In genomic region chr19:15850385-15850784, GRCh38 we compare ENCODE assay signal across 42 cellular contexts. TPM values are rescaled to one million over a fixed set of nuclear protein-coding genes. Genes with fewer than 3 reads are reported as not detected.
"Had no signal": no experiment of that assay in that cellular context is flagged by ENCODE, and none has a peak within 500 bp of the region (broad histone marks: within the 10 kb centered on the region; RNA-seq: fewer than 3 reads in every experiment).

No MANE protein-coding gene starts in this region.

- H3K36me3 Mint-ChIP-seq: activated naive CD4-positive, alpha-beta T cell treated with anti-CD3 and anti-CD28 coated beads, Interleukin-2, amount 50 U/mL, for 24 hours; activated naive CD4-positive, alpha-beta T cell treated with anti-CD3 and anti-CD28 coated beads, Interleukin-2, amount 50 U/mL, for 72 hours; activated naive CD8-positive, alpha-beta T cell; activated naive CD8-positive, alpha-beta T cell treated with anti-CD3 and anti-CD28 coated beads for 36 hours; activated naive CD8-positive, alpha-beta T cell treated with anti-CD3 and anti-CD28 coated beads, Interleukin-2, amount 10 ng/mL, durations not matched to agents 7 days and 5 days; brain had no signal

- H3K4me1 Mint-ChIP-seq: activated naive CD8-positive, alpha-beta T cell treated with anti-CD3 and anti-CD28 coated beads, Interleukin-2, amount 50 U/mL, for 24 hours; brain had no signal

- DNase-seq: activated effector memory CD4-positive, alpha-beta T cell treated with Interleukin-2 at 50 U/mL for 16 hours; activated gamma-delta T cell; activated gamma-delta T cell treated with Interleukin-2 at 50 U/mL for 16 hours; activated naive CD4-positive, alpha-beta T cell; activated naive CD4-positive, alpha-beta T cell treated with anti-CD3 and anti-CD28 coated beads for 36 hours; activated naive CD4-positive, alpha-beta T cell treated with anti-CD3 and anti-CD28 coated beads, Interleukin-2, amount 50 U/mL, for 16 hours; activated naive CD4-positive, alpha-beta T cell treated with Interleukin-2 at 50 U/mL for 16 hours; activated naive CD8-positive, alpha-beta T cell treated with anti-CD3 and anti-CD28 coated beads for 36 hours; activated naive CD8-positive, alpha-beta T cell treated with anti-CD3 and anti-CD28 coated beads, Interleukin-2, amount 10 ng/mL, durations not matched to agents 7 days and 5 days; activated naive CD8-positive, alpha-beta T cell treated with anti-CD3 and anti-CD28 coated beads, Interleukin-2, amount 50 U/mL, for 24 hours; activated T-cell treated with anti-CD3 and anti-CD28 coated beads, Interleukin-2, amount 50 U/mL, for 1 hour; activated T-cell treated with anti-CD3 and anti-CD28 coated beads, Interleukin-2, amount 50 U/mL, for 24 hours; activated T-cell treated with anti-CD3 and anti-CD28 coated beads, Interleukin-2, amount 50 U/mL, for 4 hours; activated T-cell treated with anti-CD3 and anti-CD28 coated beads, Interleukin-2, amount 50 U/mL, for 48 hours; activated T-cell treated with anti-CD3 and anti-CD28 coated beads, Interleukin-2, amount 50 U/mL, for 72 hours; adrenal gland; amniotic stem cell; amygdala; anterior cingulate cortex; aorta; body of pancreas; brain microvascular endothelial cell; caudate nucleus; central memory CD4-positive, alpha-beta T cell; cerebellar nuclear complex had no signal

- H3K4me3 ChIP-seq: adrenal gland, ascending aorta, body of pancreas, breast epithelium, cardiac muscle cell had no signal

- H3K27me3 ChIP-seq: adrenal gland, ascending aorta, body of pancreas, brain microvascular endothelial cell, breast epithelium, cardiac muscle cell had no signal

- H3K4me1 ChIP-seq: adrenal gland, ascending aorta, body of pancreas, breast epithelium had no signal

- H3K27ac ChIP-seq: adrenal gland, ascending aorta, body of pancreas, brain microvascular endothelial cell, breast epithelium, cardiac muscle cell had no signal

- H3K9me3 ChIP-seq: adrenal gland, ascending aorta, body of pancreas had no signal

- H3K4me3 Mint-ChIP-seq: activated naive CD4-positive, alpha-beta T cell treated with anti-CD3 and anti-CD28 coated beads for 36 hours; activated naive CD4-positive, alpha-beta T cell treated with anti-CD3 and anti-CD28 coated beads, Interleukin-2, amount 50 U/mL, for 24 hours; activated naive CD8-positive, alpha-beta T cell; activated naive CD8-positive, alpha-beta T cell treated with anti-CD3 and anti-CD28 coated beads for 36 hours; activated naive CD8-positive, alpha-beta T cell treated with anti-CD3 and anti-CD28 coated beads, Interleukin-2, amount 10 ng/mL, durations not matched to agents 7 days and 5 days; activated naive CD8-positive, alpha-beta T cell treated with anti-CD3 and anti-CD28 coated beads, Interleukin-2, amount 50 U/mL, for 24 hours; activated T-cell treated with anti-CD3 and anti-CD28 coated beads, Interleukin-2, amount 50 U/mL, for 24 hours; activated T-cell treated with anti-CD3 and anti-CD28 coated beads, Interleukin-2, amount 50 U/mL, for 4 hours; activated T-cell treated with anti-CD3 and anti-CD28 coated beads, Interleukin-2, amount 50 U/mL, for 72 hours; activated T-helper 1 cell treated with anti-CD3 and anti-CD28 coated beads, Interleukin-12 subunit alpha, Interleukin-12 subunit beta, Interleukin-2, Interleukin-4 antibody, amounts not matched to agents 30 ng/mL and 10 ng/mL and 1 ng/mL, durations not matched to agents 14 hours and 24 hours and 36 hours; activated T-helper 17 cell treated with anti-CD3 and anti-CD28 coated beads, Interleukin-2, amount 50 U/mL, for 72 hours; brain; central memory CD8-positive, alpha-beta T cell had no signal

- H3K27me3 Mint-ChIP-seq: activated naive CD4-positive, alpha-beta T cell treated with anti-CD3 and anti-CD28 coated beads, Interleukin-2, amount 50 U/mL, for 24 hours; activated naive CD8-positive, alpha-beta T cell; activated naive CD8-positive, alpha-beta T cell treated with anti-CD3 and anti-CD28 coated beads for 36 hours; activated naive CD8-positive, alpha-beta T cell treated with anti-CD3 and anti-CD28 coated beads, Interleukin-2, amount 50 U/mL, for 24 hours; activated T-cell treated with anti-CD3 and anti-CD28 coated beads, Interleukin-2, amount 50 U/mL, for 24 hours; activated T-helper 17 cell treated with anti-CD3 and anti-CD28 coated beads, Interleukin-2, amount 50 U/mL, for 72 hours had no signal

- H3K9me3 Mint-ChIP-seq: activated naive CD4-positive, alpha-beta T cell treated with anti-CD3 and anti-CD28 coated beads for 36 hours; activated naive CD4-positive, alpha-beta T cell treated with anti-CD3 and anti-CD28 coated beads, Interleukin-2, amount 50 U/mL, for 24 hours; activated naive CD4-positive, alpha-beta T cell treated with anti-CD3 and anti-CD28 coated beads, Interleukin-2, amount 50 U/mL, for 72 hours; activated naive CD8-positive, alpha-beta T cell treated with anti-CD3 and anti-CD28 coated beads for 36 hours; activated naive CD8-positive, alpha-beta T cell treated with anti-CD3 and anti-CD28 coated beads, Interleukin-2, amount 10 ng/mL, durations not matched to agents 7 days and 5 days; activated naive CD8-positive, alpha-beta T cell treated with anti-CD3 and anti-CD28 coated beads, Interleukin-2, amount 50 U/mL, for 24 hours; activated T-cell treated with anti-CD3 and anti-CD28 coated beads, Interleukin-2, amount 50 U/mL, for 24 hours; activated T-cell treated with anti-CD3 and anti-CD28 coated beads, Interleukin-2, amount 50 U/mL, for 4 hours; activated T-cell treated with anti-CD3 and anti-CD28 coated beads, Interleukin-2, amount 50 U/mL, for 72 hours; activated T-helper 1 cell treated with anti-CD3 and anti-CD28 coated beads, Interleukin-12 subunit alpha, Interleukin-12 subunit beta, Interleukin-2, Interleukin-4 antibody, amounts not matched to agents 30 ng/mL and 10 ng/mL and 1 ng/mL, durations not matched to agents 14 hours and 24 hours and 36 hours; activated T-helper 17 cell treated with anti-CD3 and anti-CD28 coated beads, Interleukin-2, amount 50 U/mL, for 72 hours; activated T-helper 2 cell treated with anti-CD3 and anti-CD28 coated beads, Interferon-gamma antibody, Interleukin-2, Interleukin-4, amounts not matched to agents 10 μg/mL and 5 μg/mL and 100 μg/mL, durations not matched to agents 14 hours and 24 hours and 36 hours; central memory CD8-positive, alpha-beta T cell had no signal

- H3K27ac Mint-ChIP-seq: activated naive CD4-positive, alpha-beta T cell treated with anti-CD3 and anti-CD28 coated beads for 36 hours; activated naive CD4-positive, alpha-beta T cell treated with anti-CD3 and anti-CD28 coated beads, Interleukin-2, amount 50 U/mL, for 24 hours; activated naive CD4-positive, alpha-beta T cell treated with anti-CD3 and anti-CD28 coated beads, Interleukin-2, amount 50 U/mL, for 72 hours; activated naive CD8-positive, alpha-beta T cell; activated naive CD8-positive, alpha-beta T cell treated with anti-CD3 and anti-CD28 coated beads for 36 hours; activated naive CD8-positive, alpha-beta T cell treated with anti-CD3 and anti-CD28 coated beads, Interleukin-2, amount 10 ng/mL, durations not matched to agents 7 days and 5 days; activated naive CD8-positive, alpha-beta T cell treated with anti-CD3 and anti-CD28 coated beads, Interleukin-2, amount 50 U/mL, for 24 hours; activated T-cell treated with anti-CD3 and anti-CD28 coated beads, Interleukin-2, amount 50 U/mL, for 24 hours; activated T-cell treated with anti-CD3 and anti-CD28 coated beads, Interleukin-2, amount 50 U/mL, for 72 hours; activated T-helper 1 cell treated with anti-CD3 and anti-CD28 coated beads, Interleukin-12 subunit alpha, Interleukin-12 subunit beta, Interleukin-2, Interleukin-4 antibody, amounts not matched to agents 30 ng/mL and 10 ng/mL and 1 ng/mL, durations not matched to agents 14 hours and 24 hours and 36 hours; activated T-helper 17 cell treated with anti-CD3 and anti-CD28 coated beads, Interleukin-2, amount 50 U/mL, for 72 hours; activated T-helper 2 cell treated with anti-CD3 and anti-CD28 coated beads, Interferon-gamma antibody, Interleukin-2, Interleukin-4, amounts not matched to agents 10 μg/mL and 5 μg/mL and 100 μg/mL, durations not matched to agents 14 hours and 24 hours and 36 hours; brain had no signal

- H3K36me3 ChIP-seq: adrenal gland, ascending aorta, brain microvascular endothelial cell, breast epithelium, cardiac muscle cell had no signal

- FAIRE-seq: astrocyte, bronchial epithelial cell had no signal

- ATAC-seq: activated naive CD4-positive, alpha-beta T cell treated with anti-CD3 and anti-CD28 coated beads, Interleukin-2, amount 50 U/mL, for 72 hours; activated naive CD8-positive, alpha-beta T cell treated with anti-CD3 and anti-CD28 coated beads, Interleukin-2, amount 50 U/mL, for 24 hours; activated T-cell treated with anti-CD3 and anti-CD28 coated beads, Interleukin-2, amount 50 U/mL, for 4 hours; activated T-cell treated with anti-CD3 and anti-CD28 coated beads, Interleukin-2, amount 50 U/mL, for 72 hours; activated T-helper 17 cell treated with anti-CD3 and anti-CD28 coated beads, Interleukin-2, amount 50 U/mL, for 72 hours; body of pancreas had no signal

RNA-seq across cellular contexts. Expression of gene OR10H1, which starts 34.9 kb away (rescaled TPM):
- total RNA-seq: activated naive CD4-positive, alpha-beta T cell treated with anti-CD3 and anti-CD28 coated beads for 36 hours; activated naive CD8-positive, alpha-beta T cell treated with anti-CD3 and anti-CD28 coated beads for 36 hours; activated naive CD8-positive, alpha-beta T cell treated with anti-CD3 and anti-CD28 coated beads, Interleukin-2, amount 10 ng/mL, durations not matched to agents 7 days and 5 days; activated T-helper 1 cell treated with anti-CD3 and anti-CD28 coated beads, Interleukin-12 subunit alpha, Interleukin-12 subunit beta, Interleukin-2, Interleukin-4 antibody, amounts not matched to agents 30 ng/mL and 10 ng/mL and 1 ng/mL, durations not matched to agents 14 hours and 24 hours and 36 hours; activated T-helper 17 cell treated with anti-CD3 and anti-CD28 coated beads, Interleukin-2, amount 50 U/mL, for 72 hours; activated T-helper 2 cell treated with anti-CD3 and anti-CD28 coated beads, Interferon-gamma antibody, Interleukin-2, Interleukin-4, amounts not matched to agents 10 μg/mL and 5 μg/mL and 100 μg/mL, durations not matched to agents 14 hours and 24 hours and 36 hours; adrenal gland; ascending aorta; astrocyte; body of pancreas; breast epithelium; bronchial epithelial cell; cardiac muscle cell; cardiac septum; cerebellum; chondrocyte had no signal
- polyA plus RNA-seq: adipose tissue, adrenal gland, aorta, cardiac muscle cell had no signal

RNA-seq across cellular contexts. Expression of gene CYP4F2, which starts 47.5 kb away (rescaled TPM):
- total RNA-seq: activated T-cell treated with anti-CD3 and anti-CD28 coated beads, Interleukin-2, amount 50 U/mL, for 4 hours; activated T-helper 1 cell treated with anti-CD3 and anti-CD28 coated beads, Interleukin-12 subunit alpha, Interleukin-12 subunit beta, Interleukin-2, Interleukin-4 antibody, amounts not matched to agents 30 ng/mL and 10 ng/mL and 1 ng/mL, durations not matched to agents 14 hours and 24 hours and 36 hours; activated T-helper 17 cell treated with anti-CD3 and anti-CD28 coated beads, Interleukin-2, amount 50 U/mL, for 72 hours; activated T-helper 2 cell treated with anti-CD3 and anti-CD28 coated beads, Interferon-gamma antibody, Interleukin-2, Interleukin-4, amounts not matched to agents 10 μg/mL and 5 μg/mL and 100 μg/mL, durations not matched to agents 14 hours and 24 hours and 36 hours; adrenal gland; aorta; astrocyte; body of pancreas; cardiac muscle cell; cardiac septum; cerebellum; chondrocyte had no signal
- polyA plus RNA-seq: adrenal gland, cardiac muscle cell had no signal
